1 cellular context compared by ENCODE assay signal in the genomic region with DNA sequence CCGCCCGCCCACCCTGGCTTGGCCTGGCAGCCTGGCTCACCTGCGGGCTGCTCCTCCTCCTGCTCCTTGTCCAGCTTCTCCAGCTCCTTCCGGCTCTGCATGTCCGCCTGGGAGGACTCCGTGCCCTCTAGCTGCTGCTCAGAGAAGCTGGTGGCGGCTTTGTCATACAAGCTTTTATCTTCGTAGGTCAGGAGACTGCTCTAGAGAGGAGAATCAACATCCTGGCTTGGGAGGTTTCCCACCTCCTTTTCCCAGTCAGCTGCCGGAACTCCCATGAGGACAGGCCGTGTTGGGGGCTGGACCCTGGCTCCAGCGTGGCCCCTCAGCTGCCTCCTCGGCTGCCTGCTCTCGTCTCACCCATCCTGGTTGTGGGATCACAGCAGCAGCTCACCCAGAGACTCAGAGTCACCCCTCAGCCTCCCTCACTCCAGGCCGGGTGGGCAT.
TF ChIP-seq lines count a peak whose summit lies in the region.

No MANE protein-coding gene starts in this region.

TF ChIP-seq in HepG2, 621 proteins besides CTCF, POLR2A, EP300 and RAD21 (continues in another document):
- TF ChIP-seq, protein P1, sequence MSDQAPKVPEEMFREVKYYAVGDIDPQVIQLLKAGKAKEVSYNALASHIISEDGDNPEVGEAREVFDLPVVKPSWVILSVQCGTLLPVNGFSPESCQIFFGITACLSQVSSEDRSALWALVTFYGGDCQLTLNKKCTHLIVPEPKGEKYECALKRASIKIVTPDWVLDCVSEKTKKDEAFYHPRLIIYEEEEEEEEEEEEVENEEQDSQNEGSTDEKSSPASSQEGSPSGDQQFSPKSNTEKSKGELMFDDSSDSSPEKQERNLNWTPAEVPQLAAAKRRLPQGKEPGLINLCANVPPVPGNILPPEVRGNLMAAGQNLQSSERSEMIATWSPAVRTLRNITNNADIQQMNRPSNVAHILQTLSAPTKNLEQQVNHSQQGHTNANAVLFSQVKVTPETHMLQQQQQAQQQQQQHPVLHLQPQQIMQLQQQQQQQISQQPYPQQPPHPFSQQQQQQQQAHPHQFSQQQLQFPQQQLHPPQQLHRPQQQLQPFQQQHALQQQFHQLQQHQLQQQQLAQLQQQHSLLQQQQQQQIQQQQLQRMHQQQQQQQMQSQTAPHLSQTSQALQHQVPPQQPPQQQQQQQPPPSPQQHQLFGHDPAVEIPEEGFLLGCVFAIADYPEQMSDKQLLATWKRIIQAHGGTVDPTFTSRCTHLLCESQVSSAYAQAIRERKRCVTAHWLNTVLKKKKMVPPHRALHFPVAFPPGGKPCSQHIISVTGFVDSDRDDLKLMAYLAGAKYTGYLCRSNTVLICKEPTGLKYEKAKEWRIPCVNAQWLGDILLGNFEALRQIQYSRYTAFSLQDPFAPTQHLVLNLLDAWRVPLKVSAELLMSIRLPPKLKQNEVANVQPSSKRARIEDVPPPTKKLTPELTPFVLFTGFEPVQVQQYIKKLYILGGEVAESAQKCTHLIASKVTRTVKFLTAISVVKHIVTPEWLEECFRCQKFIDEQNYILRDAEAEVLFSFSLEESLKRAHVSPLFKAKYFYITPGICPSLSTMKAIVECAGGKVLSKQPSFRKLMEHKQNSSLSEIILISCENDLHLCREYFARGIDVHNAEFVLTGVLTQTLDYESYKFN (CRISPR knock-in tag; conservative IDR thresholded peaks at IDR 0.05) = 0 out of 2 replicates have a peak, but pooled peaks have one; percentile 37
- TF ChIP-seq FOXO1 (CRISPR knock-in tag; IDR thresholded peaks at IDR 0.05) = peak; percentile 15; the same call in 1 of the 2 replicates
- TF ChIP-seq SP5 (CRISPR knock-in tag; IDR thresholded peaks at IDR 0.05; ENCODE audit: borderline replicate concordance, low read depth) = peak; percentile 17; the same call in 1 of the 2 replicates
- 0 out of 2 replicates have a peak, but pooled peaks have one; percentile 7 for TF ChIP-seq ZNF160 (CRISPR knock-in tag; IDR thresholded peaks at IDR 0.05)
- TF ChIP-seq, protein P2, sequence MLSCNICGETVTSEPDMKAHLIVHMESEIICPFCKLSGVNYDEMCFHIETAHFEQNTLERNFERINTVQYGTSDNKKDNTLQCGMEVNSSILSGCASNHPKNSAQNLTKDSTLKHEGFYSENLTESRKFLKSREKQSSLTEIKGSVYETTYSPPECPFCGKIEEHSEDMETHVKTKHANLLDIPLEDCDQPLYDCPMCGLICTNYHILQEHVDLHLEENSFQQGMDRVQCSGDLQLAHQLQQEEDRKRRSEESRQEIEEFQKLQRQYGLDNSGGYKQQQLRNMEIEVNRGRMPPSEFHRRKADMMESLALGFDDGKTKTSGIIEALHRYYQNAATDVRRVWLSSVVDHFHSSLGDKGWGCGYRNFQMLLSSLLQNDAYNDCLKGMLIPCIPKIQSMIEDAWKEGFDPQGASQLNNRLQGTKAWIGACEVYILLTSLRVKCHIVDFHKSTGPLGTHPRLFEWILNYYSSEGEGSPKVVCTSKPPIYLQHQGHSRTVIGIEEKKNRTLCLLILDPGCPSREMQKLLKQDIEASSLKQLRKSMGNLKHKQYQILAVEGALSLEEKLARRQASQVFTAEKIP (CRISPR knock-in tag; IDR thresholded peaks at IDR 0.05; ENCODE audit: borderline replicate concordance) = no peak
- TF ChIP-seq MED1 (CRISPR knock-in tag; IDR thresholded peaks at IDR 0.05) = peak; percentile 52; the same call in 1 of the 2 replicates
- no peak for TF ChIP-seq RARG (CRISPR knock-in tag; IDR thresholded peaks at IDR 0.05; ENCODE audit: low read depth)
- peak; percentile 39; the same call in 1 of the 2 replicates for TF ChIP-seq SOX5 (CRISPR knock-in tag; IDR thresholded peaks at IDR 0.05; ENCODE audit: borderline replicate concordance)
- peak; percentile 29; the same call in 1 of the 2 replicates for TF ChIP-seq SPEN (CRISPR knock-in tag; IDR thresholded peaks at IDR 0.05; ENCODE audit: low read depth)
- peak; percentile 57 for TF ChIP-seq RARA (CRISPR knock-in tag; IDR thresholded peaks at IDR 0.05)
- TF ChIP-seq, protein P3, sequence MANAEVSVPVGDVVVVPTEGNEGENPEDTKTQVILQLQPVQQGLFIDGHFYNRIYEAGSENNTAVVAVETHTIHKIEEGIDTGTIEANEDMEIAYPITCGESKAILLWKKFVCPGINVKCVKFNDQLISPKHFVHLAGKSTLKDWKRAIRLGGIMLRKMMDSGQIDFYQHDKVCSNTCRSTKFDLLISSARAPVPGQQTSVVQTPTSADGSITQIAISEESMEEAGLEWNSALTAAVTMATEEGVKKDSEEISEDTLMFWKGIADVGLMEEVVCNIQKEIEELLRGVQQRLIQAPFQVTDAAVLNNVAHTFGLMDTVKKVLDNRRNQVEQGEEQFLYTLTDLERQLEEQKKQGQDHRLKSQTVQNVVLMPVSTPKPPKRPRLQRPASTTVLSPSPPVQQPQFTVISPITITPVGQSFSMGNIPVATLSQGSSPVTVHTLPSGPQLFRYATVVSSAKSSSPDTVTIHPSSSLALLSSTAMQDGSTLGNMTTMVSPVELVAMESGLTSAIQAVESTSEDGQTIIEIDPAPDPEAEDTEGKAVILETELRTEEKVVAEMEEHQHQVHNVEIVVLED (CRISPR knock-in tag; IDR thresholded peaks at IDR 0.05; ENCODE audit: borderline replicate concordance) = no peak
- TF ChIP-seq, protein P4, sequence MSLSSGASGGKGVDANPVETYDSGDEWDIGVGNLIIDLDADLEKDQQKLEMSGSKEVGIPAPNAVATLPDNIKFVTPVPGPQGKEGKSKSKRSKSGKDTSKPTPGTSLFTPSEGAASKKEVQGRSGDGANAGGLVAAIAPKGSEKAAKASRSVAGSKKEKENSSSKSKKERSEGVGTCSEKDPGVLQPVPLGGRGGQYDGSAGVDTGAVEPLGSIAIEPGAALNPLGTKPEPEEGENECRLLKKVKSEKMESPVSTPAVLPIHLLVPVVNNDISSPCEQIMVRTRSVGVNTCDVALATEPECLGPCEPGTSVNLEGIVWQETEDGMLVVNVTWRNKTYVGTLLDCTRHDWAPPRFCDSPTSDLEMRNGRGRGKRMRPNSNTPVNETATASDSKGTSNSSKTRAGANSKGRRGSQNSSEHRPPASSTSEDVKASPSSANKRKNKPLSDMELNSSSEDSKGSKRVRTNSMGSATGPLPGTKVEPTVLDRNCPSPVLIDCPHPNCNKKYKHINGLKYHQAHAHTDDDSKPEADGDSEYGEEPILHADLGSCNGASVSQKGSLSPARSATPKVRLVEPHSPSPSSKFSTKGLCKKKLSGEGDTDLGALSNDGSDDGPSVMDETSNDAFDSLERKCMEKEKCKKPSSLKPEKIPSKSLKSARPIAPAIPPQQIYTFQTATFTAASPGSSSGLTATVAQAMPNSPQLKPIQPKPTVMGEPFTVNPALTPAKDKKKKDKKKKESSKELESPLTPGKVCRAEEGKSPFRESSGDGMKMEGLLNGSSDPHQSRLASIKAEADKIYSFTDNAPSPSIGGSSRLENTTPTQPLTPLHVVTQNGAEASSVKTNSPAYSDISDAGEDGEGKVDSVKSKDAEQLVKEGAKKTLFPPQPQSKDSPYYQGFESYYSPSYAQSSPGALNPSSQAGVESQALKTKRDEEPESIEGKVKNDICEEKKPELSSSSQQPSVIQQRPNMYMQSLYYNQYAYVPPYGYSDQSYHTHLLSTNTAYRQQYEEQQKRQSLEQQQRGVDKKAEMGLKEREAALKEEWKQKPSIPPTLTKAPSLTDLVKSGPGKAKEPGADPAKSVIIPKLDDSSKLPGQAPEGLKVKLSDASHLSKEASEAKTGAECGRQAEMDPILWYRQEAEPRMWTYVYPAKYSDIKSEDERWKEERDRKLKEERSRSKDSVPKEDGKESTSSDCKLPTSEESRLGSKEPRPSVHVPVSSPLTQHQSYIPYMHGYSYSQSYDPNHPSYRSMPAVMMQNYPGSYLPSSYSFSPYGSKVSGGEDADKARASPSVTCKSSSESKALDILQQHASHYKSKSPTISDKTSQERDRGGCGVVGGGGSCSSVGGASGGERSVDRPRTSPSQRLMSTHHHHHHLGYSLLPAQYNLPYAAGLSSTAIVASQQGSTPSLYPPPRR (CRISPR knock-in tag; IDR thresholded peaks at IDR 0.05; ENCODE audit: borderline replicate concordance) = no peak
- TF ChIP-seq, protein P5, sequence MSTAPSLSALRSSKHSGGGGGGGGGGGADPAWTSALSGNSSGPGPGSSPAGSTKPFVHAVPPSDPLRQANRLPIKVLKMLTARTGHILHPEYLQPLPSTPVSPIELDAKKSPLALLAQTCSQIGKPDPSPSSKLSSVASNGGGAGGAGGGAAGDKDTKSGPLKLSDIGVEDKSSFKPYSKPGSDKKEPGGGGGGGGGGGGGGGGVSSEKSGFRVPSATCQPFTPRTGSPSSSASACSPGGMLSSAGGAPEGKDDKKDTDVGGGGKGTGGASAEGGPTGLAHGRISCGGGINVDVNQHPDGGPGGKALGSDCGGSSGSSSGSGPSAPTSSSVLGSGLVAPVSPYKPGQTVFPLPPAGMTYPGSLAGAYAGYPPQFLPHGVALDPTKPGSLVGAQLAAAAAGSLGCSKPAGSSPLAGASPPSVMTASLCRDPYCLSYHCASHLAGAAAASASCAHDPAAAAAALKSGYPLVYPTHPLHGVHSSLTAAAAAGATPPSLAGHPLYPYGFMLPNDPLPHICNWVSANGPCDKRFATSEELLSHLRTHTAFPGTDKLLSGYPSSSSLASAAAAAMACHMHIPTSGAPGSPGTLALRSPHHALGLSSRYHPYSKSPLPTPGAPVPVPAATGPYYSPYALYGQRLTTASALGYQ (CRISPR knock-in tag; IDR thresholded peaks at IDR 0.05) = no peak
- TF ChIP-seq, protein P6, sequence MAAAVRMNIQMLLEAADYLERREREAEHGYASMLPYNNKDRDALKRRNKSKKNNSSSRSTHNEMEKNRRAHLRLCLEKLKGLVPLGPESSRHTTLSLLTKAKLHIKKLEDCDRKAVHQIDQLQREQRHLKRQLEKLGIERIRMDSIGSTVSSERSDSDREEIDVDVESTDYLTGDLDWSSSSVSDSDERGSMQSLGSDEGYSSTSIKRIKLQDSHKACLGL (CRISPR knock-in tag; IDR thresholded peaks at IDR 0.05) = no peak
- TF ChIP-seq, protein P7, sequence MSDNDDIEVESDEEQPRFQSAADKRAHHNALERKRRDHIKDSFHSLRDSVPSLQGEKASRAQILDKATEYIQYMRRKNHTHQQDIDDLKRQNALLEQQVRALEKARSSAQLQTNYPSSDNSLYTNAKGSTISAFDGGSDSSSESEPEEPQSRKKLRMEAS (IDR thresholded peaks at IDR 0.05) = peak; percentile 42
- peak; percentile 71; the same call in 1 of the 2 replicates for TF ChIP-seq ETV5 (CRISPR knock-in tag; IDR thresholded peaks at IDR 0.05; ENCODE audit: borderline replicate concordance)
- TF ChIP-seq GABPA (IDR thresholded peaks at IDR 0.05; ENCODE audit: low read depth, low read length) = no peak
- peak; percentile 65 for TF ChIP-seq GABPA (CRISPR knock-in tag; IDR thresholded peaks at IDR 0.05; ENCODE audit: low read depth)
- peak; percentile 61; the same call in 1 of the 2 replicates for TF ChIP-seq TCF7 (IDR thresholded peaks at IDR 0.05; ENCODE audit: low read depth)
- peak; percentile 12; the same call in 1 of the 2 replicates for TF ChIP-seq STAG1 (CRISPR knock-in tag; IDR thresholded peaks at IDR 0.05)
- no peak for TF ChIP-seq CREB1 (IDR thresholded peaks at IDR 0.05)
- no peak for TF ChIP-seq CREB1 (CRISPR knock-in tag; IDR thresholded peaks at IDR 0.05)
- no peak for TF ChIP-seq ZBTB38 (CRISPR knock-in tag; IDR thresholded peaks at IDR 0.05)
- TF ChIP-seq KLF12 (CRISPR knock-in tag; IDR thresholded peaks at IDR 0.05; ENCODE audit: borderline replicate concordance) = no peak
- TF ChIP-seq HOXD1 (CRISPR knock-in tag; IDR thresholded peaks at IDR 0.05) = peak; percentile 32; the same call in 1 of the 2 replicates
- TF ChIP-seq ELF3 (CRISPR knock-in tag; IDR thresholded peaks at IDR 0.05) = peak; percentile 57; the same call in 1 of the 2 replicates
- TF ChIP-seq, protein P8, sequence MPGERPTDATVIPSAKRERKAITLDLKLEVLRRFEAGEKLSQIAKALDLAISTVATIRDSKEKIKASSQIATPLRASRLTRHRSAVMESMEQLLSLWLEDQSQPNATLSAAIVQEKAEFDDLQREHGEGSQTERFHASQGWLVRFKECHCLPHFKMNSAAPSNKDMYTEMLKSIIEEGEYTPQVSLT (CRISPR knock-in tag; IDR thresholded peaks at IDR 0.05; ENCODE audit: borderline replicate concordance, low read depth) = no peak
- 0 out of 2 replicates have a peak, but pooled peaks have one; percentile 16 for TF ChIP-seq ZNF839 (CRISPR knock-in tag; IDR thresholded peaks at IDR 0.05; ENCODE audit: borderline replicate concordance)
- TF ChIP-seq ZNF180 (CRISPR knock-in tag; IDR thresholded peaks at IDR 0.05; ENCODE audit: borderline replicate concordance, low read depth) = no peak
- TF ChIP-seq TEAD3 (CRISPR knock-in tag; optimal IDR thresholded peaks at IDR 0.05; ENCODE audit: borderline replicate concordance) = peak; percentile 48
- TF ChIP-seq, protein P9, sequence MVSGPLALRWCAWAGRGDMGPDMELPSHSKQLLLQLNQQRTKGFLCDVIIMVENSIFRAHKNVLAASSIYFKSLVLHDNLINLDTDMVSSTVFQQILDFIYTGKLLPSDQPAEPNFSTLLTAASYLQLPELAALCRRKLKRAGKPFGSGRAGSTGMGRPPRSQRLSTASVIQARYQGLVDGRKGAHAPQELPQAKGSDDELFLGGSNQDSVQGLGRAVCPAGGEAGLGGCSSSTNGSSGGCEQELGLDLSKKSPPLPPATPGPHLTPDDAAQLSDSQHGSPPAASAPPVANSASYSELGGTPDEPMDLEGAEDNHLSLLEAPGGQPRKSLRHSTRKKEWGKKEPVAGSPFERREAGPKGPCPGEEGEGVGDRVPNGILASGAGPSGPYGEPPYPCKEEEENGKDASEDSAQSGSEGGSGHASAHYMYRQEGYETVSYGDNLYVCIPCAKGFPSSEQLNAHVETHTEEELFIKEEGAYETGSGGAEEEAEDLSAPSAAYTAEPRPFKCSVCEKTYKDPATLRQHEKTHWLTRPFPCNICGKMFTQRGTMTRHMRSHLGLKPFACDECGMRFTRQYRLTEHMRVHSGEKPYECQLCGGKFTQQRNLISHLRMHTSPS (CRISPR knock-in tag; IDR thresholded peaks at IDR 0.05; ENCODE audit: low read depth) = peak; percentile 26; the same call in 1 of the 2 replicates
- peak; percentile 48; the same call in 1 of the 2 replicates for TF ChIP-seq RXRB (CRISPR knock-in tag; IDR thresholded peaks at IDR 0.05; ENCODE audit: borderline replicate concordance)
- no peak for TF ChIP-seq PLRG1 (conservative IDR thresholded peaks at IDR 0.05)
